Comparison of ENCODE assay signal across 1 cellular context in genomic region chr6:44223471-44224153, GRCh38.
TF ChIP-seq lines count a peak whose summit lies in the region.

Gene SLC29A1 (plus strand): TSS chr6:44223595. CDS start chr6:44227314, 3,719 bp downstream.

TF ChIP-seq in K562, 482 proteins besides CTCF, POLR2A, EP300 and RAD21 (continued from another document):
- TF ChIP-seq ZNF592 (IDR thresholded peaks at IDR 0.05) (peak; percentile 75), BHLHE40 (IDR thresholded peaks at IDR 0.05; ENCODE audit: low read length) (peak; percentile 97), ZNF431 (CRISPR knock-in tag; IDR thresholded peaks at IDR 0.05) (0 out of 2 replicates have a peak, but pooled peaks have one; percentile 60), NONO (IDR thresholded peaks at IDR 0.05; ENCODE audit: low read depth in 2 of 2, low read length in 1 of 2) (peak in 1 of 2 experiments; percentile 65; a peak in 2 of 4 replicates), SP1 (CRISPR knock-in tag; IDR thresholded peaks at IDR 0.05) (peak; percentile 40), FIP1L1 (IDR thresholded peaks at IDR 0.05; ENCODE audit: low read depth, low read length, poor library complexity, severe bottlenecking) (peak; percentile 51), ZNF232 (CRISPR knock-in tag; IDR thresholded peaks at IDR 0.05) (peak; percentile 74), EP400 (IDR thresholded peaks at IDR 0.05) (peak; percentile 62; the same call in 1 of the 2 replicates), SIN3A (IDR thresholded peaks at IDR 0.05; ENCODE audit: borderline replicate concordance in 2 of 2, control insufficient read depth in 1 of 2, low read depth in 2 of 2, low read length in 2 of 2) (peak; percentile 24 to 76; a peak in 2 of 4 replicates), SOX6 (IDR thresholded peaks at IDR 0.05) (peak; percentile 66), E2F6 (IDR thresholded peaks at IDR 0.05; ENCODE audit: borderline replicate concordance in 1 of 2, extremely low read depth in 1 of 2, insufficient read depth in 1 of 2, insufficient read length in 1 of 2, low read depth in 1 of 2, low read length in 1 of 2, poor library complexity in 1 of 2, severe bottlenecking in 1 of 2) (peak; percentile 90 to 96), ESRRA (IDR thresholded peaks at IDR 0.05; ENCODE audit: borderline replicate concordance, low read depth) (peak; percentile 88; the same call in 1 of the 2 replicates), HDAC1 (IDR thresholded peaks at IDR 0.05) (peak in 1 of 2 experiments; percentile 73; a peak in 2 of 4 replicates), CHD1 (IDR thresholded peaks at IDR 0.05; ENCODE audit: low read length) (peak; percentile 39), CCNT2 (IDR thresholded peaks at IDR 0.05; ENCODE audit: borderline replicate concordance, extremely low read depth, insufficient read length, low read depth, low read length) (peak; percentile 91), C11orf30 (IDR thresholded peaks at IDR 0.05; ENCODE audit: low read depth) (no peak), UBTF (IDR thresholded peaks at IDR 0.05; ENCODE audit: borderline replicate concordance in 1 of 2, low read depth in 2 of 2, low read length in 2 of 2) (peak in 1 of 2 experiments; percentile 70; a peak in 1 of 4 replicates), ZBTB7A (IDR thresholded peaks at IDR 0.05; ENCODE audit: borderline replicate concordance, control insufficient read depth, low read depth, low read length) (peak; percentile 19; the same call in 1 of the 2 replicates), SMAD3 (CRISPR knock-in tag; conservative IDR thresholded peaks at IDR 0.05) (no peak), TEAD4 (IDR thresholded peaks at IDR 0.05; ENCODE audit: low read length) (no peak), TEAD4 (CRISPR knock-in tag; IDR thresholded peaks at IDR 0.05; ENCODE audit: borderline replicate concordance) (peak; percentile 91), ZNF3 (CRISPR knock-in tag; IDR thresholded peaks at IDR 0.05) (no peak), IRF2 (CRISPR knock-in tag; IDR thresholded peaks at IDR 0.05) (0 out of 2 replicates have a peak, but pooled peaks have one; percentile 8), MEF2D (tag; conservative IDR thresholded peaks at IDR 0.05; ENCODE audit: low read depth) (no peak), YY1 (IDR thresholded peaks at IDR 0.05; ENCODE audit: borderline replicate concordance in 1 of 3, control insufficient read depth in 1 of 3, extremely low read depth in 1 of 3, insufficient read depth in 3 of 3, insufficient read length in 1 of 3, insufficient replicate concordance in 2 of 3, low read depth in 1 of 3, low read length in 2 of 3) (peak in 2 of 3 experiments; percentile 15 to 44)
